Comparison of ENCODE assay signal across 1 cellular context in genomic region chr7:854118-854775, GRCh38.
TF ChIP-seq lines count a peak whose summit lies in the region.

No MANE protein-coding gene starts in this region.

TF ChIP-seq in H1, 55 proteins besides CTCF, POLR2A, EP300 and RAD21 (continued from another document):
- TF ChIP-seq RFX5 (IDR thresholded peaks at IDR 0.05; ENCODE audit: borderline replicate concordance, low read depth, low read length) (no peak), BACH1 (IDR thresholded peaks at IDR 0.05; ENCODE audit: low read length) (no peak)
